26 cellular contexts compared by ENCODE assay signal in the genomic region with DNA sequence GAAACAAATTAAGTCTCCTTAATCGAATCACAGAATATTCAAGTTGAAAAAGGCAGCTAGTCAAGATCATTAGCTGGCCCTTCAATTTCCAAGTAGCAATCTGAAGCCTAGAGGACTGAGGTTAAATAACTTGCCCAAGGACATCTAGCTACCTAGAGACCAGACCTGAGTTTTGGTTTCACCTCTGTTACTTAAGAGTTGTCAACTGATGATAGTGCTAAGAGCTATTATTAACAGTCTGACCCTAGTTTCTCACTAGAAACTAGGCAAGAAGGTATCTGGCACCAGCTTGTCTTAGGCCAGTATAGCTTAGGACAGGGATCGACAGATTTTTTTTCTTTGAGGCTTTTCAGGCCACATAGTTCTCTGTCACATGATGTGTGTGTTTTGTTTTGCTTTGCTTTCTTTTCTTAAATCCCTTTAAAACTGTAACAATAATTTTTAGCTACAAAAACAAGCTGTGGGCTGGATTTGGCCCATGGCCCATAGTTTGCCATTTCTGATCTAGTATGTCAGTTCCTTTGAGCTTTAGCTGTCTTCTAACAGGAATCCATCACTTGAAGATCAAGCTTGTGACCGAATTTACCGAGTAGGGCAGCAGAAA. TPM values are rescaled to one million over a fixed set of nuclear protein-coding genes. Genes with fewer than 3 reads are reported as not detected.
DNase-seq lines count a peak whose midpoint lies in the region; ATAC-seq and FAIRE-seq lines count a peak whose summit lies in the region.
"Had no signal": no experiment of that assay in that cellular context is flagged by ENCODE, and none has a peak within 500 bp of the region (broad histone marks: within the 10 kb centered on the region; RNA-seq: fewer than 3 reads in every experiment).

No MANE protein-coding gene starts in this region.

- no peak for FAIRE-seq in frontal cortex (lab: Jason Lieb, UNC)
- FAIRE-seq: A549, colon, small intestine had no signal

- DNase-seq in astrocyte of the hippocampus (ENCODE audit: low read depth, low spot score) = peak; percentile 63
- peak; percentile 28 to 36 for DNase-seq in lung microvascular endothelial cell (ENCODE audit: low read depth in 2 of 2)
- no peak for DNase-seq in frontal cortex (ENCODE audit: low spot score in 2 of 2)
- no peak for DNase-seq in activated effector memory CD4-positive, alpha-beta T cell treated with Interleukin-2 at 50 U/mL for 16 hours
- no peak for DNase-seq in MG63
- DNase-seq: activated CD8-positive, alpha-beta T cell treated with anti-CD3 and anti-CD28 coated beads for 36 hours; activated naive CD8-positive, alpha-beta T cell treated with anti-CD3 and anti-CD28 coated beads for 36 hours; body of pancreas; CD8-positive, alpha-beta T cell; DMS 273 treated with DMSO at 0.1 percent for 48 hours; effector memory CD4-positive, alpha-beta T cell; erythroblast; heart left ventricle; naive thymus-derived CD4-positive, alpha-beta T cell; NCI-H524 treated with DMSO at 0.1 percent for 48 hours; SHP77 treated with DMSO at 0.1 percent for 48 hours; small intestine; stimulated activated CD4-positive, alpha-beta T cell treated with anti-CD3 and anti-CD28 coated beads, Interleukin-1b, Interleukin-23, amount 100 ng/mL, for 48 hours; stomach; thyroid gland had no signal

- no peaks in the 10 kb centered on the region for H3K79me2 ChIP-seq in ACC112 (ENCODE audit: control insufficient read depth, insufficient read depth, low read length, unreplicated experiment)

- peaks cover 43% of the 10 kb centered on the region for H3K4me1 ChIP-seq in ACC112 (ENCODE audit: control insufficient read depth, insufficient read depth, low read length, unreplicated experiment)
- H3K4me1 ChIP-seq: HAP-1 had no signal

- H3K9me3 ChIP-seq in MG63 = no peaks in the 10 kb centered on the region
- H3K9me3 ChIP-seq: A549, body of pancreas, HAP-1, heart left ventricle, stomach, thyroid gland had no signal

- peak; percentile 58 for ATAC-seq in GM21381 (IDR thresholded peaks at IDR 0.05; ENCODE audit: unreplicated experiment)
- ATAC-seq in HG03571 (IDR thresholded peaks at IDR 0.05; ENCODE audit: unreplicated experiment) = no peak
- ATAC-seq: A549; activated CD8-positive, alpha-beta T cell treated with anti-CD3 and anti-CD28 coated beads for 36 hours; body of pancreas; CD8-positive, alpha-beta T cell; naive thymus-derived CD4-positive, alpha-beta T cell had no signal

- H3K27ac ChIP-seq in ACC112 (ENCODE audit: low read depth, low read length) = peak overlapping the region; percentile 1; the same call in 1 of the 2 replicates
- H3K27ac ChIP-seq: A549, body of pancreas, heart left ventricle, thyroid gland had no signal

- H2AFZ ChIP-seq in ACC112 (ENCODE audit: low read length, unreplicated experiment) = no peak overlapping the region

- no peak overlapping the region for H3K4me3 ChIP-seq in ACC112 (ENCODE audit: low read depth, low read length)
- no peak overlapping the region for H3K4me3 ChIP-seq in MG63
- H3K4me3 ChIP-seq: A549, body of pancreas, HAP-1, heart left ventricle, stomach, thyroid gland had no signal

- H3K27me3 ChIP-seq in ACC112 (ENCODE audit: insufficient read depth, low read length) (no peaks in the 10 kb centered on the region), MG63 (no peaks in the 10 kb centered on the region)
- H3K27me3 ChIP-seq: body of pancreas, heart left ventricle, stomach, thyroid gland had no signal

- H3K36me3 ChIP-seq in ACC112 (ENCODE audit: insufficient read depth, low read length) (peaks cover 19% of the 10 kb centered on the region), MG63 (peaks cover 88% of the 10 kb centered on the region)
- H3K36me3 ChIP-seq: thyroid gland had no signal

RNA-seq across cellular contexts. Expression of gene TRIM45, which starts 23.2 kb away (rescaled TPM):
- total RNA-seq in lung microvascular endothelial cell = 0.60 and 1.5 TPM in 2 replicates
- 3.7 TPM for total RNA-seq in frontal cortex
- 3.0 and 15.2 TPM in 2 replicates for total RNA-seq in MG63 (2014; rRNA removed; shearing (Covaris generic); ENCODE audit: low replicate concordance)

RNA-seq across cellular contexts. Expression of gene TTF2, which starts 38.3 kb away (rescaled TPM):
- total RNA-seq in lung microvascular endothelial cell (6.5 and 6.9 TPM in 2 replicates), frontal cortex (3.3 TPM)
- 21.1 and 26.5 TPM in 2 replicates for total RNA-seq in MG63 (2014; rRNA removed; shearing (Covaris generic); ENCODE audit: low replicate concordance)

Comparison
In these comparisons a context has a peak if more than half of its experiments do, and no peak if none do; other contexts are left out.
1. DNase-seq: peak in astrocyte of the hippocampus (single experiment) and lung microvascular endothelial cell (2 of 2); none in frontal cortex (0 of 2), activated effector memory CD4-positive, alpha-beta T cell treated with Interleukin-2 at 50 U/mL for 16 hours (single experiment) and MG63 (single experiment).